In genomic region chr13:30739646-30740642, GRCh38 we compare ENCODE assay signal across 9 cellular contexts. TPM values are rescaled to one million over a fixed set of nuclear protein-coding genes. Genes with fewer than 3 reads are reported as not detected.
DNase-seq lines count a peak whose midpoint lies in the region; ATAC-seq, FAIRE-seq and TF ChIP-seq lines count a peak whose summit lies in the region.
"Had no signal": no experiment of that assay in that cellular context is flagged by ENCODE, and none has a peak within 500 bp of the region (broad histone marks: within the 10 kb centered on the region; RNA-seq: fewer than 3 reads in every experiment).

No MANE protein-coding gene starts in this region.

- no peaks in the 10 kb centered on the region for H3K36me3 ChIP-seq in lower lobe of right lung

- peak overlapping the region; percentile 33 for H3K4me3 ChIP-seq in lower lobe of right lung
- H3K4me3 ChIP-seq: SK-N-MC had no signal

- H3K27me3 ChIP-seq in lower lobe of right lung (ENCODE audit: low read depth): no peaks in the 10 kb centered on the region

- peak overlapping the region; percentile 61 for H3K27ac ChIP-seq in lower lobe of right lung
- H3K27ac ChIP-seq: SK-N-MC had no signal

- DNase-seq in RCC 7860 (ENCODE audit: low spot score) (peak; percentile 92), lower lobe of right lung (no peak), posterior vena cava (ENCODE audit: low spot score) (no peak), progenitor cell of endocrine pancreas (ENCODE audit: low spot score, unreplicated experiment) (no peak)
- peak; percentile 74 for DNase-seq in activated naive CD4-positive, alpha-beta T cell treated with Interleukin-2 at 50 U/mL for 16 hours
- DNase-seq in stimulated activated naive CD4-positive, alpha-beta T cell (lab: John Stamatoyannopoulos, UW): peak in 4 of 6 experiments; percentile 4 to 44 (median 28)

- peak; percentile 93 for FAIRE-seq in RCC 7860 (lab: Jason Lieb, UNC)

- ATAC-seq in HG02759 (IDR thresholded peaks at IDR 0.05; ENCODE audit: unreplicated experiment) (peak; percentile 41), lower lobe of right lung (peak; percentile 3 to 39)

- no peak overlapping the region for H3K4me3 Mint-ChIP-seq in progenitor cell of endocrine pancreas (ENCODE audit: low read depth)

- TF ChIP-seq CTCF in GM12873 (IDR thresholded peaks at IDR 0.05; ENCODE audit: insufficient read depth, low read depth, low read length, missing control alignments) (peak; percentile 25), lower lobe of right lung (IDR thresholded peaks at IDR 0.05) (no peak), progenitor cell of endocrine pancreas (IDR thresholded peaks at IDR 0.05; ENCODE audit: unreplicated experiment) (no peak)

- no peak overlapping the region for H3K27ac Mint-ChIP-seq in progenitor cell of endocrine pancreas

- H3K4me1 Mint-ChIP-seq in progenitor cell of endocrine pancreas (ENCODE audit: low read depth): peaks cover 9% of the 10 kb centered on the region

- peaks cover 45% of the 10 kb centered on the region for H3K27me3 Mint-ChIP-seq in progenitor cell of endocrine pancreas

- H3K9me3 ChIP-seq in lower lobe of right lung: no peaks in the 10 kb centered on the region

- intact Hi-C loops in lower lobe of right lung (cut with DNase I): no loop called here
- intact Hi-C loops in posterior vena cava (cut with DNase I): loop anchor here in 1 of 2 donors (5.0 kb wide), 1 partner anchor 127 kb away; no protein-coding TSS in a partner anchor

- H3K9me3 Mint-ChIP-seq in progenitor cell of endocrine pancreas (ENCODE audit: low read depth): no peaks in the 10 kb centered on the region

- H3K4me1 ChIP-seq in lower lobe of right lung: peaks cover 56% of the 10 kb centered on the region

- no peaks in the 10 kb centered on the region for H3K36me3 Mint-ChIP-seq in progenitor cell of endocrine pancreas (ENCODE audit: insufficient read depth)

RNA-seq across cellular contexts. Expression of gene ALOX5AP, which starts 4.6 kb away (rescaled TPM):
- total RNA-seq in lower lobe of right lung (311 TPM), posterior vena cava (10 to 100 TPM; 26.8 to 49.6 TPM), progenitor cell of endocrine pancreas (not detected in 2 replicates)

Comparison
In these comparisons a context has a peak if more than half of its experiments do, and no peak if none do; other contexts are left out.
1. DNase-seq: peak in RCC 7860 (single experiment), activated naive CD4-positive, alpha-beta T cell treated with Interleukin-2 at 50 U/mL for 16 hours (single experiment) and stimulated activated naive CD4-positive, alpha-beta T cell (4 of 6); none in lower lobe of right lung (single experiment), posterior vena cava (single experiment) and progenitor cell of endocrine pancreas (single experiment).
2. RNA of gene ALOX5AP, which starts 4.6 kb away (total RNA-seq): 311 TPM in lower lobe of right lung (single experiment) and 26.8 to 49.6 TPM in posterior vena cava; not detected in progenitor cell of endocrine pancreas; every median in the first group is over 10 times any median in the second.